17 cellular contexts compared by ENCODE assay signal in the genomic region with DNA sequence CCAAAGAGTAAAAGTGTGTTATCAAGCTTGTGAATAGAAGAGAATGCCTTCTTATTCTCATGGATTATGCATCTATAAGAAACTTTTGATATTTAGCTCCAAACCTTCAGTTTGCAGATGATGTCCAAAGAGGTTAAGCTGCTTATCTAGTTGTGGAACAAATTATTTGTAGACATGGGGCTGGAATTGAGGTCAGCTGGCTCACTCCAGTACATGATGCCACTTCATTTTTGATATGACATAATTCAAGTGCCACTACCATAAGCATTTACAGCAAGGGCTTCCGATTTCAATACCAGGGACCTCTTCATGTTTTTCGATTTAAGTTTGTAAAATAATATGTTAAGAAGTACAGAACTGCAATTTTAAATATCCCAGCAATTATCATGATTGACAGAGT. TPM values are rescaled to one million over a fixed set of nuclear protein-coding genes. Genes with fewer than 3 reads are reported as not detected.
"Had no signal": no experiment of that assay in that cellular context is flagged by ENCODE, and none has a peak within 500 bp of the region (broad histone marks: within the 10 kb centered on the region; RNA-seq: fewer than 3 reads in every experiment).

No MANE protein-coding gene starts in this region.

- H3K4me3 ChIP-seq: colonic mucosa, ovary had no signal

- FAIRE-seq: urothelium cell line had no signal

- ATAC-seq: stimulated activated naive CD8-positive, alpha-beta T cell treated with anti-CD3 and anti-CD28 coated beads, Interleukin-15, amount 100 ng/mL, for 72 hours had no signal

- H3K27ac ChIP-seq: colonic mucosa, ovary had no signal

- H3K36me3 ChIP-seq: colonic mucosa, ovary had no signal

- H3K9me3 ChIP-seq: colonic mucosa, ovary had no signal

- H3K27me3 ChIP-seq: colonic mucosa, ovary had no signal

- DNase-seq: activated CD4-positive, alpha-beta memory T cell treated with anti-CD3 and anti-CD28 coated beads for 36 hours; activated CD4-positive, CD25-positive, alpha-beta regulatory T cell treated with anti-CD3 and anti-CD28 coated beads, Interleukin-2, amount 50 U/mL, for 72 hours; activated naive CD4-positive, alpha-beta T cell; caudate nucleus; colonic mucosa; effector CD4-positive, alpha-beta T cell; foreskin melanocyte; head of caudate nucleus; mesenchymal stem cell; ovary; stimulated activated CD4-positive, alpha-beta T cell treated with anti-CD3 and anti-CD28 coated beads, Interleukin-2, amount 100 ng/mL, for 48 hours; stimulated activated CD8-positive, alpha-beta memory T cell treated with anti-CD3 and anti-CD28 coated beads, Interleukin-4, amount 100 ng/mL, for 48 hours; stimulated activated naive CD8-positive, alpha-beta T cell treated with anti-CD3 and anti-CD28 coated beads, Interleukin-15, amount 100 ng/mL, for 72 hours had no signal

RNA-seq across cellular contexts. Expression of gene WNT16, which starts 54.4 kb away (rescaled TPM):
- total RNA-seq: activated CD4-positive, alpha-beta memory T cell treated with anti-CD3 and anti-CD28 coated beads for 36 hours; neural crest cell; T-helper 2 cell treated with Interferon-gamma antibody and Interleukin-4, amounts not matched to agents 100 ng/mL and 5 ng/mL, for 36 hours had no signal
- polyA plus RNA-seq: adipose tissue had no signal
